ENCODE assay signal across 28 cellular contexts in genomic region chr22:30718491-30718890, GRCh38.
"Had no signal": no experiment of that assay in that cellular context is flagged by ENCODE, and none has a peak within 500 bp of the region (broad histone marks: within the 10 kb centered on the region; RNA-seq: fewer than 3 reads in every experiment).

No MANE protein-coding gene starts in this region.

- H3K36me3 Mint-ChIP-seq: activated CD4-positive, alpha-beta memory T cell treated with anti-CD3 and anti-CD28 coated beads for 36 hours had no signal

- H3K27ac Mint-ChIP-seq: activated B cell treated with CpG ODN at 0.5 μM for 24 hours; activated CD4-positive, alpha-beta memory T cell treated with anti-CD3 and anti-CD28 coated beads for 36 hours; activated CD4-positive, alpha-beta T cell treated with anti-CD3 and anti-CD28 coated beads, Interleukin-2, amount 10 ng/mL, durations not matched to agents 7 days and 5 days; activated naive CD4-positive, alpha-beta T cell treated with anti-CD3 and anti-CD28 coated beads, Interleukin-2, amount 50 U/mL, for 24 hours; activated T-helper 2 cell treated with anti-CD3 and anti-CD28 coated beads, Interferon-gamma antibody, Interleukin-2, Interleukin-4, amounts not matched to agents 10 μg/mL and 5 μg/mL and 100 μg/mL, durations not matched to agents 14 hours and 24 hours and 36 hours; T-helper 17 cell had no signal

- H3K4me3 Mint-ChIP-seq: activated B cell treated with CpG ODN at 0.5 μM for 24 hours; activated CD4-positive, alpha-beta memory T cell treated with anti-CD3 and anti-CD28 coated beads for 36 hours; activated CD4-positive, alpha-beta T cell treated with anti-CD3 and anti-CD28 coated beads, Interleukin-2, amount 10 ng/mL, durations not matched to agents 7 days and 5 days; activated naive CD4-positive, alpha-beta T cell treated with anti-CD3 and anti-CD28 coated beads, Interleukin-2, amount 50 U/mL, for 24 hours; brain; T-helper 17 cell had no signal

- H3K27me3 Mint-ChIP-seq: activated CD4-positive, alpha-beta memory T cell treated with anti-CD3 and anti-CD28 coated beads for 36 hours; activated CD4-positive, alpha-beta T cell treated with anti-CD3 and anti-CD28 coated beads, Interleukin-2, amount 10 ng/mL, durations not matched to agents 7 days and 5 days; activated naive CD4-positive, alpha-beta T cell treated with anti-CD3 and anti-CD28 coated beads, Interleukin-2, amount 50 U/mL, for 24 hours; T-helper 17 cell had no signal

- H3K9me3 Mint-ChIP-seq: activated B cell treated with CpG ODN at 0.5 μM for 24 hours; activated CD4-positive, alpha-beta memory T cell treated with anti-CD3 and anti-CD28 coated beads for 36 hours; activated CD4-positive, alpha-beta T cell treated with anti-CD3 and anti-CD28 coated beads, Interleukin-2, amount 10 ng/mL, durations not matched to agents 7 days and 5 days; activated naive CD4-positive, alpha-beta T cell treated with anti-CD3 and anti-CD28 coated beads, Interleukin-2, amount 50 U/mL, for 24 hours; activated T-helper 2 cell treated with anti-CD3 and anti-CD28 coated beads, Interferon-gamma antibody, Interleukin-2, Interleukin-4, amounts not matched to agents 10 μg/mL and 5 μg/mL and 100 μg/mL, durations not matched to agents 14 hours and 24 hours and 36 hours had no signal

- ATAC-seq: T-helper 17 cell had no signal

- H3K4me1 ChIP-seq: ascending aorta, Peyer's patch had no signal

- H3K4me1 Mint-ChIP-seq: activated B cell treated with CpG ODN at 0.5 μM for 24 hours; activated CD4-positive, alpha-beta T cell treated with anti-CD3 and anti-CD28 coated beads, Interleukin-2, amount 10 ng/mL, durations not matched to agents 7 days and 5 days; activated naive CD4-positive, alpha-beta T cell treated with anti-CD3 and anti-CD28 coated beads, Interleukin-2, amount 50 U/mL, for 24 hours had no signal

- H3K27ac ChIP-seq: ascending aorta, cardiac muscle cell, Peyer's patch, RWPE1, SJSA1 had no signal

- H3K27me3 ChIP-seq: ascending aorta, cardiac muscle cell, Peyer's patch had no signal

- DNase-seq: activated B cell treated with CpG ODN at 0.5 μM for 24 hours; activated CD4-positive, alpha-beta memory T cell treated with anti-CD3 and anti-CD28 coated beads for 36 hours; activated CD4-positive, alpha-beta T cell treated with anti-CD3 and anti-CD28 coated beads for 1 hour; activated CD4-positive, alpha-beta T cell treated with anti-CD3 and anti-CD28 coated beads, Interleukin-2, amount 10 ng/mL, durations not matched to agents 7 days and 5 days; activated CD8-positive, alpha-beta memory T cell treated with anti-CD3 and anti-CD28 coated beads for 24 hours; activated naive CD4-positive, alpha-beta T cell; activated T-cell treated with anti-CD3 and anti-CD28 coated beads, Interleukin-2, amount 50 U/mL, for 48 hours; amniotic stem cell; Kasumi-1; KBM-7; NCI-H1092; NCI-H1417; NCI-H1930; NCI-H510A treated with DMSO at 0.1 percent for 48 hours; NCI-H69; NK-92 treated with Interleukin-12 subunit alpha and Interleukin-12 subunit beta, amount 100 ng/mL, for 24 hours; OCI-M1; Peyer's patch; SHP77; T-helper 17 cell; T-helper 9 cell had no signal

- H3K9me3 ChIP-seq: ascending aorta, Peyer's patch, SJSA1 had no signal

- H3K4me3 ChIP-seq: ascending aorta, cardiac muscle cell, Peyer's patch, SJSA1 had no signal

- H3K36me3 ChIP-seq: ascending aorta, cardiac muscle cell, Peyer's patch, SJSA1 had no signal
